ENCODE assay signal across 8 cellular contexts in genomic region chr6:156779206-156780116, GRCh38. TPM values are rescaled to one million over a fixed set of nuclear protein-coding genes. Genes with fewer than 3 reads are reported as not detected.
A peak's percentile ranks its signal among the peaks of the same experiment; 100 is the strongest.
DNase-seq lines count a peak whose midpoint lies in the region; ATAC-seq, FAIRE-seq and TF ChIP-seq lines count a peak whose summit lies in the region.

No MANE protein-coding gene starts in this region.

- no peak for TF ChIP-seq EP300 in K562 (IDR thresholded peaks at IDR 0.05; ENCODE audit: low read length)

- ATAC-seq in K562 (peak; percentile 31), HG03039 (IDR thresholded peaks at IDR 0.05; ENCODE audit: unreplicated experiment) (no peak)

- under 1% methylated on average over 36 of the region's 109 CpGs for WGBS in K562 (ENCODE audit: insufficient coverage, low coverage, missing lambda C conversion rate)

- in situ Hi-C loops in K562 (cut with MboI) = no loop called here

- peak overlapping the region; percentile 94 for H3K4me2 ChIP-seq in K562 (ENCODE audit: insufficient read depth, low read length)

- peak overlapping the region; percentile 75 for H2AFZ ChIP-seq in K562 (ENCODE audit: low read depth, low read length)

- POLR2A ChIA-PET in K562 (lab: Yijun Ruan, JAX) = interaction anchor here (0.6 to 2.0 kb wide), 16 partner anchors 9 to 222 kb away, joined by 3 to 11 read pairs (median 3); no protein-coding TSS in a partner anchor

- H3K9me3 ChIP-seq in K562 (replicated peaks; ENCODE audit: control insufficient read depth, insufficient read depth, low read depth, low read length) = no peaks in the 10 kb centered on the region

- H3K4me3 ChIP-seq in K562 = peak overlapping the region; percentile 75

- H3K27ac ChIP-seq in K562 (ENCODE audit: extremely low read depth, low read depth, low read length) = peak overlapping the region; percentile 94

- peaks cover 13 to 15% of the 10 kb centered on the region in 2 experiments; a peak in 4 of 5 replicates for H3K4me1 ChIP-seq in K562 (replicated peaks in 1 of 2; ENCODE audit: control insufficient read depth in 2 of 2, insufficient read depth in 2 of 2, low read length in 2 of 2)

- no TSS peak for BruUV-seq in K562 (replicated peaks; lab: Mats Ljungman, UMichigan)

- TF ChIP-seq CTCF in K562 (IDR thresholded peaks at IDR 0.05 in 2 of 3, conservative IDR thresholded peaks at IDR 0.05 in 1 of 3; ENCODE audit: insufficient read depth in 2 of 3, low read depth in 1 of 3, low read length in 3 of 3) = no peak

- H3K79me2 ChIP-seq in K562 (ENCODE audit: control insufficient read depth, insufficient read depth, low read length) = peaks cover 76% of the 10 kb centered on the region

- intact Hi-C loops in K562 (cut with micrococcal nuclease) = loop anchor here (1.0 to 5.0 kb wide), 4 partner anchors 73 to 242 kb away; no protein-coding TSS in a partner anchor

- no peaks in the 10 kb centered on the region for H3K27me3 ChIP-seq in K562 (ENCODE audit: control insufficient read depth in 2 of 2, insufficient read depth in 2 of 2, low read length in 2 of 2)

- CTCF ChIA-PET in K562 (lab: Yijun Ruan, JAX; ENCODE audit: low intra/inter-chr PET ratio) = interaction anchor here (0.5 to 0.6 kb wide), 2 partner anchors 85 to 212 kb away, joined by 3 to 4 read pairs; no protein-coding TSS in a partner anchor

- TF ChIP-seq POLR2A in K562 (conservative IDR thresholded peaks at IDR 0.05) = no peak

- DNase-seq in ELF-1 (ENCODE audit: low read depth, low spot score) (peak; percentile 62), HT-29 (ENCODE audit: low spot score) (peak; percentile 63), T-helper 9 cell (peak; percentile 36), K562 (ENCODE audit: extremely low read depth in 1 of 4, low spot score in 3 of 4) (peak; percentile 62 to 73 (median 68)), inferior parietal cortex (ENCODE audit: extremely low spot score) (peak; percentile 59), foreskin melanocyte (no peak)
- peak; percentile 39 to 46 for DNase-seq in stimulated activated CD4-positive, alpha-beta T cell treated with anti-CD3 and anti-CD28 coated beads, Interleukin-12 subunit alpha, Interleukin-12 subunit beta, amount 100 ng/mL, for 24 hours (ENCODE audit: low read depth in 2 of 2)

- TF ChIP-seq RAD21 in K562 (CRISPR knock-in tag; conservative IDR thresholded peaks at IDR 0.05 in 1 of 2, IDR thresholded peaks at IDR 0.05 in 1 of 2) = no peak

- FAIRE-seq in K562 (lab: Jason Lieb, UNC) = no peak

- peaks cover 2% of the 10 kb centered on the region; the same call in 1 of the 3 replicates for H3K36me3 ChIP-seq in K562 (ENCODE audit: control insufficient read depth, insufficient read depth, low read length)

- H3K9ac ChIP-seq in K562 (ENCODE audit: insufficient read depth in 1 of 2, low read depth in 2 of 2, low read length in 2 of 2) = peak overlapping the region; percentile 95 to 98

- no peaks in the 10 kb centered on the region for H4K20me1 ChIP-seq in K562 (replicated peaks; ENCODE audit: control insufficient read depth, insufficient read depth, low read length)

- no peaks in the 10 kb centered on the region for H3K9me1 ChIP-seq in K562 (ENCODE audit: control insufficient read depth, insufficient read depth, low read length)

TF ChIP-seq in K562, 482 proteins besides CTCF, POLR2A, EP300 and RAD21 (continues in another document):
- no peak for TF ChIP-seq ATF2 (CRISPR knock-in tag; IDR thresholded peaks at IDR 0.05)

RNA-seq across cellular contexts. Expression of gene ARID1B, which starts 2.3 kb away (rescaled TPM):
- total RNA-seq in HT-29 (2014; rRNA removed; shearing (Covaris generic)) = 24.7 and 34.6 TPM in 2 replicates
- 166 and 348 TPM in 2 replicates for total RNA-seq in K562 (2011; cell fraction: chromatin; rRNA removed; ENCODE audit: low replicate concordance)
- 89.6 and 106 TPM in 2 replicates for total RNA-seq in K562 (2011; cell fraction: nucleolus; rRNA removed)
- 226 and 418 TPM in 2 replicates for total RNA-seq in K562 (2011; cell fraction: nucleoplasm; rRNA removed)
- 19.3 and 21.3 TPM in 2 replicates for total RNA-seq in K562 (2014; rRNA removed)
- 32.9 and 37.6 TPM in 2 replicates for total RNA-seq in K562 (2014; rRNA removed; fragmentation: Illumina TruSeq; extraction: Trizol)
- total RNA-seq in K562 (2015; rRNA removed; fragmentation: Illumina TruSeq; extraction: Trizol) = 33.7 and 34.3 TPM in 2 replicates
- 48.6 and 50.5 TPM in 2 replicates for total RNA-seq in K562 (2021)
- 20.5 and 20.7 TPM in 2 replicates for polyA plus RNA-seq in K562 (2011; rRNA removed)
- 16.9 and 20.5 TPM in 2 replicates for polyA plus RNA-seq in K562 (2011; cell fraction: cytosol; rRNA removed)
- polyA plus RNA-seq in K562 (2011; cell fraction: nucleus; rRNA removed) = 46.8 and 68.6 TPM in 2 replicates
- 25.9 and 27.1 TPM in 2 replicates for polyA plus RNA-seq in K562 (2012)
- 26.2 and 30.1 TPM in 2 replicates for polyA plus RNA-seq in K562 (2014; fragmentation: Illumina TruSeq; extraction: Trizol)
- 10 to 100 TPM; 12.5 to 25.8 TPM for polyA plus RNA-seq in K562 (2014; fragmentation: Nextera tagmentation; extraction: Ambion mirVana)
- polyA plus RNA-seq in K562 (2014; rRNA removed) = 21.8 and 22.3 TPM in 2 replicates
- polyA minus RNA-seq in K562 (2011; rRNA and poly(A)+ RNA removed) = 81.8 and 86.3 TPM in 2 replicates
- polyA minus RNA-seq in K562 (2011; cell fraction: cytosol; rRNA and poly(A)+ RNA removed) = 64.9 and 82.5 TPM in 2 replicates
- 157 and 175 TPM in 2 replicates for polyA minus RNA-seq in K562 (2011; cell fraction: nucleus; rRNA and poly(A)+ RNA removed)
